In genomic region chr3:126703512-126704493, GRCh38 we compare ENCODE assay signal across 8 cellular contexts. TPM values are rescaled to one million over a fixed set of nuclear protein-coding genes. Genes with fewer than 3 reads are reported as not detected.
DNase-seq lines count a peak whose midpoint lies in the region; ATAC-seq and TF ChIP-seq lines count a peak whose summit lies in the region.

TSS of gene CHCHD6 (plus strand) at chr3:126704240. CDS start at chr3:126704313, 73 bp downstream.

- H3K9me3 ChIP-seq in ascending aorta: no peaks in the 10 kb centered on the region
- H3K9me3 ChIP-seq in right cardiac atrium (ENCODE audit: control insufficient read depth, low read length): no peaks in the 10 kb centered on the region
- H3K9me3 ChIP-seq in uterus: no peaks in the 10 kb centered on the region

- H3K36me3 ChIP-seq in ascending aorta (no peaks in the 10 kb centered on the region), uterus (no peaks in the 10 kb centered on the region)

- peak; percentile 90 to 94 for DNase-seq in NCI-H187 (lab: John Stamatoyannopoulos, UW)
- peak; percentile 91 for DNase-seq in T-helper 22 cell (ENCODE audit: low read depth)
- DNase-seq in ascending aorta (ENCODE audit: low spot score in 2 of 2): peak; percentile 79 to 97
- DNase-seq in right cardiac atrium: peak; percentile 96 to 99 (median 98)
- DNase-seq in pulmonary artery endothelial cell (ENCODE audit: low read depth, low spot score): peak; percentile 81
- peak; percentile 94 for DNase-seq in uterus

- H3K27ac ChIP-seq in ascending aorta (no peak within 1 kb of the TSS), right cardiac atrium (ENCODE audit: low read length) (no peak within 1 kb of the TSS), uterus (peak within 1 kb of the TSS in 1 of 2 donors; percentile 29)

- TF ChIP-seq CTCF in ascending aorta (IDR thresholded peaks at IDR 0.05) (peak in 1 of 3 experiments; percentile 9), uterus (IDR thresholded peaks at IDR 0.05) (peak in 1 of 4 experiments; percentile 9)

- TF ChIP-seq POLR2A in uterus (IDR thresholded peaks at IDR 0.05): no peak

- H3K27me3 ChIP-seq in ascending aorta (no peaks in the 10 kb centered on the region), right cardiac atrium (ENCODE audit: control insufficient read depth, insufficient read depth) (no peaks in the 10 kb centered on the region), uterus (no peaks in the 10 kb centered on the region)

- peak; percentile 99 for ATAC-seq in GM18498 (IDR thresholded peaks at IDR 0.05; ENCODE audit: unreplicated experiment)
- peak; percentile 96 for ATAC-seq in HG02943 (IDR thresholded peaks at IDR 0.05; ENCODE audit: low read depth, unreplicated experiment)
- peak; percentile 100 for ATAC-seq in right cardiac atrium

- intact Hi-C loops in ascending aorta (cut with DNase I) (loop anchor here (1.0 to 2.0 kb wide), 2 partner anchors 25 to 49 kb away; partner anchors contain the start of gene TXNRD3), right cardiac atrium (cut with DNase I) (no loop called here), uterus (cut with DNase I; ENCODE audit: low total_unique reads) (loop anchor here (5.0 kb wide), 1 partner anchor 278 kb away; the partner anchor contains the start of gene PLXNA1)

- H3K4me3 ChIP-seq in ascending aorta: peak within 1 kb of the TSS; percentile 59 to 89
- peak within 1 kb of the TSS; percentile 57 for H3K4me3 ChIP-seq in right cardiac atrium (ENCODE audit: low read length)
- H3K4me3 ChIP-seq in uterus: peak within 1 kb of the TSS; percentile 51 to 79

- 3% methylated on average over 69 of the region's 69 CpGs for WGBS in right cardiac atrium

- H3K4me1 ChIP-seq in ascending aorta (peaks cover 0 to 3% of the 10 kb centered on the region in 2 donors), right cardiac atrium (ENCODE audit: control insufficient read depth, insufficient read depth, low read length) (peaks cover 4% of the 10 kb centered on the region), uterus (peaks cover 0 to 4% of the 10 kb centered on the region in 2 donors)

RNA-seq across cellular contexts. Expression of gene CHCHD6, which starts in this region (rescaled TPM):
- total RNA-seq in ascending aorta (1.2 TPM), right cardiac atrium (10 to 100 TPM in 1 of 4 donors, 1 to 10 TPM in 3; 7.1 to 10.5 (median 8.6) TPM), pulmonary artery endothelial cell (9.3 and 13.5 TPM in 2 replicates), uterus (10 to 100 TPM in 2 of 4 donors, 1 to 10 TPM in 1, not detected in 1; 6.4 to 14.2 (median 10.3) TPM)
- polyA plus RNA-seq in right cardiac atrium: 9.3 TPM

Comparison
In these comparisons a context has a peak if more than half of its experiments do, and no peak if none do; other contexts are left out.
1. intact Hi-C loops: an anchor here in ascending aorta (1.0 to 2.0 kb wide) and uterus (5.0 kb wide); none called in right cardiac atrium.